In the genomic region with DNA sequence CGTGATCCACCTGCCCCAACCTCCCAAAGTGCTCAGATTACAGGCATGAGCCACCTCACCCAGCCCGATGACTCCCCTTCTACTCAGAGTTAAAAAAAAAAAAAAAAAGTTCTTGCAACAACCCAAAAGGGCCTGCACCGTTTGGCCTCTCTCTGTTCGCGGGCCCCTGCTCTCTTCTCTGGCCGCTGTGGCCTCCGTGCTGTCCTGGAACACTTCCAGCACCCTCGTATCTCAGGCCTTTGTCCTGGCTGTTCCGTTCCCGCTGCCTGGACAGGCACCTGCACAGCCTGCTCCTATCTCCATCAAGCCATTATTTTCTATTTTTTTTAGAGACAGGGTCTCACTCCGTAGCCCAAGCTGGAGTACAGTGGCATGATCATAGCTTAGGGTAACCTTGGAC, we compare ENCODE assay signal across 22 cellular contexts. TPM values are rescaled to one million over a fixed set of nuclear protein-coding genes. Genes with fewer than 3 reads are reported as not detected.
DNase-seq lines count a peak whose midpoint lies in the region; ATAC-seq, FAIRE-seq and TF ChIP-seq lines count a peak whose summit lies in the region.
"Had no signal": no experiment of that assay in that cellular context is flagged by ENCODE, and none has a peak within 500 bp of the region (broad histone marks: within the 10 kb centered on the region; RNA-seq: fewer than 3 reads in every experiment).

No MANE protein-coding gene starts in this region.

- no peak for ATAC-seq in effector memory CD8-positive, alpha-beta T cell (replicated peaks)
- no peak for ATAC-seq in activated CD4-positive, CD25-positive, alpha-beta regulatory T cell treated with anti-CD3 and anti-CD28 coated beads, Interleukin-2, amount 50 U/mL, for 24 hours

- CTCF ChIA-PET in endothelial cell of umbilical vein (lab: Charles Lee), result interaction anchor here (1.5 kb wide), 1 partner anchor 34 kb away, joined by 7 read pairs; a partner anchor contains a TSS

- intact Hi-C loops in endothelial cell of umbilical vein (cut with micrococcal nuclease), result no loop called here

- H3K79me2 ChIP-seq in endothelial cell of umbilical vein (ENCODE audit: control insufficient read depth, insufficient read depth, low read length), result peaks cover 13% of the 10 kb centered on the region

- H2AFZ ChIP-seq in endothelial cell of umbilical vein (ENCODE audit: low read depth, low read length), result no peak overlapping the region

- no peaks in the 10 kb centered on the region for H3K27me3 ChIP-seq in endothelial cell of umbilical vein (ENCODE audit: control insufficient read depth in 2 of 2, insufficient read depth in 2 of 2, low read length in 2 of 2)
- no peaks in the 10 kb centered on the region for H3K27me3 ChIP-seq in rectal smooth muscle tissue (ENCODE audit: control insufficient read depth, insufficient read depth, low read length)
- H3K27me3 ChIP-seq: SJSA1 had no signal

- H3K9me3 ChIP-seq in endothelial cell of umbilical vein (replicated peaks; ENCODE audit: control insufficient read depth, insufficient read depth, low read length), result no peaks in the 10 kb centered on the region
- H3K9me3 ChIP-seq: BLaER1 treated with 17β-estradiol and CSF1 and Interleukin-3, amounts not matched to agents 10 nM and 100 nM; SJSA1 had no signal

- no peak overlapping the region for H3K4me3 Mint-ChIP-seq in effector memory CD8-positive, alpha-beta T cell
- H3K4me3 Mint-ChIP-seq: IgD-negative memory B cell had no signal

- H3K36me3 Mint-ChIP-seq in effector memory CD8-positive, alpha-beta T cell (ENCODE audit: insufficient read depth), result peaks cover 19% of the 10 kb centered on the region
- H3K36me3 Mint-ChIP-seq: IgD-negative memory B cell had no signal

- H3K9me1 ChIP-seq in endothelial cell of umbilical vein (replicated peaks; ENCODE audit: control insufficient read depth, extremely low read depth, insufficient read depth, low read length), result no peaks in the 10 kb centered on the region

- no peak overlapping the region for H3K9ac ChIP-seq in endothelial cell of umbilical vein (replicated peaks; ENCODE audit: extremely low read depth, insufficient read depth, low read length)
- no peak overlapping the region for H3K9ac ChIP-seq in rectal smooth muscle tissue (ENCODE audit: low read length)
- H3K9ac ChIP-seq: BLaER1 treated with 17β-estradiol and CSF1 and Interleukin-3, amounts not matched to agents 10 nM and 100 nM had no signal

- H3K4me2 ChIP-seq in endothelial cell of umbilical vein (ENCODE audit: insufficient read depth, low read length), result no peak overlapping the region
- H3K4me2 ChIP-seq: BLaER1 treated with 17β-estradiol and CSF1 and Interleukin-3, amounts not matched to agents 10 nM and 100 nM had no signal

- H3K36me3 ChIP-seq in endothelial cell of umbilical vein (ENCODE audit: control insufficient read depth in 2 of 2, extremely low read depth in 1 of 2, insufficient read depth in 2 of 2, low read length in 2 of 2) (peaks cover 16 to 37% of the 10 kb centered on the region in 2 experiments), rectal smooth muscle tissue (ENCODE audit: control insufficient read depth, insufficient read depth, low read length) (peaks cover 11% of the 10 kb centered on the region)

- dilution Hi-C loops in endothelial cell of umbilical vein (cut with MboI; ENCODE audit: extremely low pct_ligation_motif_present, low sequenced_read_pairs), result no loop called here

- no peak for FAIRE-seq in endothelial cell of umbilical vein (lab: Jason Lieb, UNC)
- FAIRE-seq: A204.1, GM19239, HTR-8/SVneo had no signal

- H4K20me1 ChIP-seq in endothelial cell of umbilical vein (replicated peaks; ENCODE audit: control insufficient read depth, extremely low read depth, insufficient read depth, low read length), result no peaks in the 10 kb centered on the region

- H3K4me3 ChIP-seq in endothelial cell of umbilical vein (replicated peaks in 1 of 3; ENCODE audit: insufficient read depth in 1 of 3, low read depth in 1 of 3, low read length in 3 of 3), result no peak overlapping the region
- H3K4me3 ChIP-seq in rectal smooth muscle tissue (ENCODE audit: low read length), result no peak overlapping the region
- no peak overlapping the region for H3K4me3 ChIP-seq in coronary artery
- H3K4me3 ChIP-seq: BLaER1 treated with 17β-estradiol and CSF1 and Interleukin-3, amounts not matched to agents 10 nM and 100 nM; SJSA1 had no signal

- DNase-seq in HT1080 (ENCODE audit: low read depth) (peak; percentile 39), endothelial cell of umbilical vein (ENCODE audit: low read depth, low spot score) (no peak), coronary artery (ENCODE audit: low spot score) (no peak)
- DNase-seq in effector memory CD8-positive, alpha-beta T cell, result no peak
- no peak for DNase-seq in activated CD4-positive, alpha-beta T cell treated with anti-CD3 and anti-CD28 coated beads, Interleukin-2, amount 50 U/mL, for 1 hour
- DNase-seq: DMS53; H9; Kasumi-1; NCI-H1105 treated with DMSO at 0.1 percent for 48 hours; NCI-H187; NCI-H446; NCI-H69; NK-92 treated with Interleukin-12 subunit alpha and Interleukin-12 subunit beta, amount 100 ng/mL, for 24 hours had no signal

- TF ChIP-seq CTCF in C4-2B (conservative IDR thresholded peaks at IDR 0.05) (no peak), endothelial cell of umbilical vein (IDR thresholded peaks at IDR 0.05; ENCODE audit: extremely low read depth in 1 of 2, insufficient read depth in 1 of 2, low read depth in 1 of 2, low read length in 2 of 2) (no peak), coronary artery (IDR thresholded peaks at IDR 0.05) (no peak)

- H3K4me1 ChIP-seq in endothelial cell of umbilical vein (ENCODE audit: control insufficient read depth, extremely low read depth, insufficient read depth, low read length), result peaks cover 4% of the 10 kb centered on the region
- peaks cover 9% of the 10 kb centered on the region for H3K4me1 ChIP-seq in rectal smooth muscle tissue (ENCODE audit: control insufficient read depth, insufficient read depth, low read length)

- no peak overlapping the region for H3K27ac Mint-ChIP-seq in effector memory CD8-positive, alpha-beta T cell

- no peaks in the 10 kb centered on the region for H3K27me3 Mint-ChIP-seq in effector memory CD8-positive, alpha-beta T cell
- H3K27me3 Mint-ChIP-seq: IgD-negative memory B cell had no signal

- no peak for TF ChIP-seq POLR2A in endothelial cell of umbilical vein (IDR thresholded peaks at IDR 0.05; ENCODE audit: low read depth, low read length)

- POLR2A ChIA-PET in endothelial cell of umbilical vein (lab: Charles Lee), result no interaction called here

- H3K27ac ChIP-seq in C4-2B, result peak overlapping the region; percentile 65
- no peak overlapping the region for H3K27ac ChIP-seq in endothelial cell of umbilical vein (ENCODE audit: insufficient read depth, low read depth, low read length)
- peak overlapping the region; percentile 27 for H3K27ac ChIP-seq in rectal smooth muscle tissue (ENCODE audit: low read depth, low read length)
- H3K27ac ChIP-seq in coronary artery, result peak overlapping the region in 1 of 2 donors; percentile 70
- H3K27ac ChIP-seq: BLaER1 treated with 17β-estradiol and CSF1 and Interleukin-3, amounts not matched to agents 10 nM and 100 nM; SJSA1 had no signal

- H3K4me1 Mint-ChIP-seq in effector memory CD8-positive, alpha-beta T cell (ENCODE audit: low read depth in 2 of 2), result peaks cover 1 to 3% of the 10 kb centered on the region in 2 donors

- H3K9me3 Mint-ChIP-seq in effector memory CD8-positive, alpha-beta T cell, result no peaks in the 10 kb centered on the region
- H3K9me3 Mint-ChIP-seq: H9 had no signal

- no TSS peak for BruUV-seq in endothelial cell of umbilical vein (replicated peaks; lab: Mats Ljungman, UMichigan)

TF ChIP-seq in endothelial cell of umbilical vein, 7 proteins besides CTCF, POLR2A, EP300 and RAD21 (continues in another document):
- TF ChIP-seq POLR2AphosphoS5 (IDR thresholded peaks at IDR 0.05; ENCODE audit: insufficient read depth, low read depth, low read length), result peak; percentile 23

RNA-seq across cellular contexts. Expression of a gene that starts 10.8 kb away (rescaled TPM):
- 50.6 and 61.0 TPM in 2 replicates for total RNA-seq in HT1080 (2014; rRNA removed; shearing (Covaris generic))
- 64.0 and 68.4 TPM in 2 replicates for polyA plus RNA-seq in HT1080 (2015; cell fraction: cytosol; rRNA removed)
- polyA plus RNA-seq in HT1080 (2015; cell fraction: nucleus; rRNA removed), result 97.1 and 98.5 TPM in 2 replicates
- 195 and 206 TPM in 2 replicates for total RNA-seq in endothelial cell of umbilical vein
- polyA plus RNA-seq in endothelial cell of umbilical vein, result 141 and 145 TPM in 2 replicates
- polyA plus RNA-seq in endothelial cell of umbilical vein (2011; cell fraction: cytosol; rRNA removed), result 124 and 132 TPM in 2 replicates
- polyA plus RNA-seq in endothelial cell of umbilical vein (2011; cell fraction: nucleus; rRNA removed), result 298 and 335 TPM in 2 replicates
- polyA plus RNA-seq in endothelial cell of umbilical vein (2012), result 160 and 189 TPM in 2 replicates
- 298 and 349 TPM in 2 replicates for polyA minus RNA-seq in endothelial cell of umbilical vein
- 60.4 TPM for polyA minus RNA-seq in endothelial cell of umbilical vein (2011; cell fraction: cytosol; rRNA and poly(A)+ RNA removed)
- polyA minus RNA-seq in endothelial cell of umbilical vein (2011; cell fraction: nucleus; rRNA and poly(A)+ RNA removed), result 122 and 135 TPM in 2 replicates

RNA-seq across cellular contexts. Expression of a gene that starts 25.7 kb away (rescaled TPM):
- total RNA-seq in HT1080 (2014; rRNA removed; shearing (Covaris generic)), result 82.8 and 88.5 TPM in 2 replicates
- polyA plus RNA-seq in HT1080 (2015; cell fraction: cytosol; rRNA removed), result 77.2 and 86.3 TPM in 2 replicates
- 30.8 and 31.9 TPM in 2 replicates for polyA plus RNA-seq in HT1080 (2015; cell fraction: nucleus; rRNA removed)
- 67.2 and 71.3 TPM in 2 replicates for total RNA-seq in endothelial cell of umbilical vein
- 41.2 and 52.8 TPM in 2 replicates for polyA plus RNA-seq in endothelial cell of umbilical vein
- 60.3 and 63.7 TPM in 2 replicates for polyA plus RNA-seq in endothelial cell of umbilical vein (2011; cell fraction: cytosol; rRNA removed)
- 27.0 and 33.4 TPM in 2 replicates for polyA plus RNA-seq in endothelial cell of umbilical vein (2011; cell fraction: nucleus; rRNA removed)
- 55.9 and 69.4 TPM in 2 replicates for polyA plus RNA-seq in endothelial cell of umbilical vein (2012)
- 85.7 and 87.4 TPM in 2 replicates for polyA minus RNA-seq in endothelial cell of umbilical vein
- 31.6 TPM for polyA minus RNA-seq in endothelial cell of umbilical vein (2011; cell fraction: cytosol; rRNA and poly(A)+ RNA removed)
- 21.8 and 27.1 TPM in 2 replicates for polyA minus RNA-seq in endothelial cell of umbilical vein (2011; cell fraction: nucleus; rRNA and poly(A)+ RNA removed)

RNA-seq across cellular contexts. Expression of a gene that starts 34.7 kb away (rescaled TPM):
- total RNA-seq in HT1080 (2014; rRNA removed; shearing (Covaris generic)), result 35.3 and 46.9 TPM in 2 replicates
- polyA plus RNA-seq in HT1080 (2015; cell fraction: cytosol; rRNA removed), result 27.7 and 30.3 TPM in 2 replicates
- polyA plus RNA-seq in HT1080 (2015; cell fraction: nucleus; rRNA removed), result 29.7 and 30.8 TPM in 2 replicates
- total RNA-seq in endothelial cell of umbilical vein, result 41.3 and 44.2 TPM in 2 replicates
- 53.8 and 54.1 TPM in 2 replicates for polyA plus RNA-seq in endothelial cell of umbilical vein
- polyA plus RNA-seq in endothelial cell of umbilical vein (2011; cell fraction: cytosol; rRNA removed), result 30.0 and 33.1 TPM in 2 replicates
- polyA plus RNA-seq in endothelial cell of umbilical vein (2011; cell fraction: nucleus; rRNA removed), result 49.9 and 59.3 TPM in 2 replicates
- 31.5 and 37.8 TPM in 2 replicates for polyA plus RNA-seq in endothelial cell of umbilical vein (2012)
- 74.5 and 93.9 TPM in 2 replicates for polyA minus RNA-seq in endothelial cell of umbilical vein
- polyA minus RNA-seq in endothelial cell of umbilical vein (2011; cell fraction: cytosol; rRNA and poly(A)+ RNA removed), result 28.6 TPM
- polyA minus RNA-seq in endothelial cell of umbilical vein (2011; cell fraction: nucleus; rRNA and poly(A)+ RNA removed), result 34.6 and 44.4 TPM in 2 replicates
